ENCODE assay signal across 9 cellular contexts in the genomic region with DNA sequence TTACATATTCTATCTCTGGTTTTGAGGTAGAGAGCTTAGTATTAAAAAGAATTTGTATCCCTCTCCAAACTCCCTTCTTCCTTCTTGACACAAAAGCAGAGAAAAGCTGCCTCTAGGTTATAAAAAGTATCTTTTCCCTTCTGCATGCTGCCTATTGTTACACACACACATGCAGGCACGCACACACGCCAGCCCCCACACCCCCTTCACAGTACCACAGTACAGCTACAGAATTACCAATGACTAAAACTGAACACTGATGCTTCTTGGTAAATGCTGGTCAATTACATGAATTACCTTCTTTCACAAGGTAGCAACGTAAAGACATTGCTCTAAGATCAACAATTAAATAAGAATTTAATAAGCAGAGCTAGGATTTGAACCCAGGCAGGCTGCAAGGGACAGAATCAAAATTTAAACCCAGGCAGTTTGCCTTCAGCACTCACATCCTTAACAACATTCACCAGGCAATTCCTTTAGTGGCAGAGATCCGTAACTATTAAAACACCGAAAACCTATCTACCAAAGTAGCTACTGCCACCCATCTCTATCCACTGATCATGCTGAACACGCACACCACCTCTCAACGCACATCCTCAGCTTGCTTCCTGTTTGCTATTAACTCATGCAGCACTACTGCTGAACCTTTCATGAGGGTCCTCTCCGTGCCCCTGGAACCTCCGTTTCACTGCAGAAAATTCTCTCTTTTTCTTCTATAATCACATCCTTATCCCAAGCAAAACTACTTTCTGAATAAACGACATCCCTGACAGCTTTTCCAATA. TPM values are rescaled to one million over a fixed set of nuclear protein-coding genes. Genes with fewer than 3 reads are reported as not detected.
DNase-seq lines count a peak whose midpoint lies in the region; ATAC-seq and TF ChIP-seq lines count a peak whose summit lies in the region.
"Had no signal": no experiment of that assay in that cellular context is flagged by ENCODE, and none has a peak within 500 bp of the region (broad histone marks: within the 10 kb centered on the region; RNA-seq: fewer than 3 reads in every experiment).

No MANE protein-coding gene starts in this region.

- H3K36me3 Mint-ChIP-seq in activated CD8-positive, alpha-beta memory T cell treated with anti-CD3 and anti-CD28 coated beads, Interleukin-2, amount 10 ng/mL, durations not matched to agents 7 days and 5 days = peaks cover 38% of the 10 kb centered on the region
- peaks cover 49% of the 10 kb centered on the region for H3K36me3 Mint-ChIP-seq in WTC11

- peak overlapping the region; percentile 26 for H3K4me3 Mint-ChIP-seq in activated CD8-positive, alpha-beta memory T cell treated with anti-CD3 and anti-CD28 coated beads, Interleukin-2, amount 10 ng/mL, durations not matched to agents 7 days and 5 days
- H3K4me3 Mint-ChIP-seq in WTC11 = no peak overlapping the region

- no peaks in the 10 kb centered on the region for H3K9me3 Mint-ChIP-seq in activated CD8-positive, alpha-beta memory T cell treated with anti-CD3 and anti-CD28 coated beads, Interleukin-2, amount 10 ng/mL, durations not matched to agents 7 days and 5 days (ENCODE audit: low read depth)
- no peaks in the 10 kb centered on the region for H3K9me3 Mint-ChIP-seq in WTC11

- peaks cover 68% of the 10 kb centered on the region for H3K4me1 Mint-ChIP-seq in activated CD8-positive, alpha-beta memory T cell treated with anti-CD3 and anti-CD28 coated beads, Interleukin-2, amount 10 ng/mL, durations not matched to agents 7 days and 5 days
- H3K4me1 Mint-ChIP-seq in WTC11 = peaks cover 38% of the 10 kb centered on the region

- H3K27ac Mint-ChIP-seq in activated CD8-positive, alpha-beta memory T cell treated with anti-CD3 and anti-CD28 coated beads, Interleukin-2, amount 10 ng/mL, durations not matched to agents 7 days and 5 days = peak overlapping the region; percentile 84
- peak overlapping the region; percentile 85 for H3K27ac Mint-ChIP-seq in WTC11

- DNase-seq in activated CD8-positive, alpha-beta memory T cell treated with anti-CD3 and anti-CD28 coated beads, Interleukin-2, amount 10 ng/mL, durations not matched to agents 7 days and 5 days = peak; percentile 62
- no peak for DNase-seq in activated CD8-positive, alpha-beta memory T cell treated with anti-CD3 and anti-CD28 coated beads for 24 hours
- DNase-seq in WTC11 (ENCODE audit: low spot score) (no peak), fibroblast of pulmonary artery (ENCODE audit: low read depth) (peak; percentile 17), 8988T (no peak)
- peak; percentile 31 for DNase-seq in stimulated activated naive CD4-positive, alpha-beta T cell treated with Interleukin-2 at 50 U/mL for 16 hours (lab: John Stamatoyannopoulos, UW)
- DNase-seq: amniotic stem cell had no signal

- POLR2A ChIA-PET in WTC11 (lab: Charles Lee) = interaction anchor here (0.6 kb wide), 1 partner anchor 31 kb away, joined by 3 read pairs; no protein-coding TSS in a partner anchor

- TF ChIP-seq CTCF in WTC11 (IDR thresholded peaks at IDR 0.05) (no peak), fibroblast of pulmonary artery (IDR thresholded peaks at IDR 0.05; ENCODE audit: low read length, missing control alignments) (no peak)

- CTCF ChIA-PET in activated CD8-positive, alpha-beta memory T cell treated with anti-CD3 and anti-CD28 coated beads, Interleukin-2, amount 10 ng/mL, durations not matched to agents 7 days and 5 days (lab: Charles Lee) = interaction anchor here (0.6 to 2.5 kb wide), 22 partner anchors 10 to 286 kb away, joined by 3 to 31 read pairs (median 4); a partner anchor contains a TSS
- CTCF ChIA-PET in WTC11 (lab: Charles Lee) = interaction anchor here (0.9 kb wide), 1 partner anchor 30 kb away, joined by 3 read pairs; no protein-coding TSS in a partner anchor

- peak; percentile 73 for ATAC-seq in activated CD8-positive, alpha-beta memory T cell treated with anti-CD3 and anti-CD28 coated beads, Interleukin-2, amount 10 ng/mL, durations not matched to agents 7 days and 5 days
- no peak for ATAC-seq in WTC11
- ATAC-seq in GM18867 (IDR thresholded peaks at IDR 0.05; ENCODE audit: unreplicated experiment) = no peak
- no peak for ATAC-seq in GM19463 (IDR thresholded peaks at IDR 0.05; ENCODE audit: unreplicated experiment)

- no peak overlapping the region for H3K4me3 ChIP-seq in fibroblast of pulmonary artery (replicated peaks; ENCODE audit: low read depth, low read length)

- no peaks in the 10 kb centered on the region for H3K27me3 Mint-ChIP-seq in activated CD8-positive, alpha-beta memory T cell treated with anti-CD3 and anti-CD28 coated beads, Interleukin-2, amount 10 ng/mL, durations not matched to agents 7 days and 5 days
- H3K27me3 Mint-ChIP-seq in WTC11 (ENCODE audit: low read depth) = no peaks in the 10 kb centered on the region

TF ChIP-seq in WTC11, 78 proteins besides CTCF, POLR2A, EP300 and RAD21:
- TF ChIP-seq GTF2I (CRISPR knock-in tag; conservative IDR thresholded peaks at IDR 0.05) (no peak), KAT7 (CRISPR knock-in tag; IDR thresholded peaks at IDR 0.05; ENCODE audit: borderline replicate concordance) (no peak), SMAD4 (CRISPR knock-in tag; IDR thresholded peaks at IDR 0.05) (no peak), ESRRA (CRISPR knock-in tag; IDR thresholded peaks at IDR 0.05; ENCODE audit: borderline replicate concordance) (no peak), ZNF317 (CRISPR knock-in tag; IDR thresholded peaks at IDR 0.05; ENCODE audit: borderline replicate concordance, low read depth) (no peak), ETV6 (CRISPR knock-in tag; IDR thresholded peaks at IDR 0.05) (no peak), ZNF423 (CRISPR knock-in tag; IDR thresholded peaks at IDR 0.05) (no peak), ZNF138 (CRISPR knock-in tag; conservative IDR thresholded peaks at IDR 0.05) (no peak), FOXP1 (CRISPR knock-in tag; IDR thresholded peaks at IDR 0.05; ENCODE audit: borderline replicate concordance) (no peak), MYBL2 (CRISPR knock-in tag; IDR thresholded peaks at IDR 0.05) (no peak), GABPB1 (CRISPR knock-in tag; IDR thresholded peaks at IDR 0.05) (no peak), IRF2 (CRISPR knock-in tag; IDR thresholded peaks at IDR 0.05; ENCODE audit: borderline replicate concordance, low read depth) (no peak), ZNF396 (CRISPR knock-in tag; IDR thresholded peaks at IDR 0.05; ENCODE audit: borderline replicate concordance) (no peak)
- TF ChIP-seq, protein P1, sequence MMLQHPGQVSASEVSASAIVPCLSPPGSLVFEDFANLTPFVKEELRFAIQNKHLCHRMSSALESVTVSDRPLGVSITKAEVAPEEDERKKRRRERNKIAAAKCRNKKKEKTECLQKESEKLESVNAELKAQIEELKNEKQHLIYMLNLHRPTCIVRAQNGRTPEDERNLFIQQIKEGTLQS (CRISPR knock-in tag; conservative IDR thresholded peaks at IDR 0.05) = no peak
- TF ChIP-seq, protein P2, sequence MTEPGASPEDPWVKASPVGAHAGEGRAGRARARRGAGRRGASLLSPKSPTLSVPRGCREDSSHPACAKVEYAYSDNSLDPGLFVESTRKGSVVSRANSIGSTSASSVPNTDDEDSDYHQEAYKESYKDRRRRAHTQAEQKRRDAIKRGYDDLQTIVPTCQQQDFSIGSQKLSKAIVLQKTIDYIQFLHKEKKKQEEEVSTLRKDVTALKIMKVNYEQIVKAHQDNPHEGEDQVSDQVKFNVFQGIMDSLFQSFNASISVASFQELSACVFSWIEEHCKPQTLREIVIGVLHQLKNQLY (CRISPR knock-in tag; IDR thresholded peaks at IDR 0.05) = no peak
- TF ChIP-seq, protein P3, sequence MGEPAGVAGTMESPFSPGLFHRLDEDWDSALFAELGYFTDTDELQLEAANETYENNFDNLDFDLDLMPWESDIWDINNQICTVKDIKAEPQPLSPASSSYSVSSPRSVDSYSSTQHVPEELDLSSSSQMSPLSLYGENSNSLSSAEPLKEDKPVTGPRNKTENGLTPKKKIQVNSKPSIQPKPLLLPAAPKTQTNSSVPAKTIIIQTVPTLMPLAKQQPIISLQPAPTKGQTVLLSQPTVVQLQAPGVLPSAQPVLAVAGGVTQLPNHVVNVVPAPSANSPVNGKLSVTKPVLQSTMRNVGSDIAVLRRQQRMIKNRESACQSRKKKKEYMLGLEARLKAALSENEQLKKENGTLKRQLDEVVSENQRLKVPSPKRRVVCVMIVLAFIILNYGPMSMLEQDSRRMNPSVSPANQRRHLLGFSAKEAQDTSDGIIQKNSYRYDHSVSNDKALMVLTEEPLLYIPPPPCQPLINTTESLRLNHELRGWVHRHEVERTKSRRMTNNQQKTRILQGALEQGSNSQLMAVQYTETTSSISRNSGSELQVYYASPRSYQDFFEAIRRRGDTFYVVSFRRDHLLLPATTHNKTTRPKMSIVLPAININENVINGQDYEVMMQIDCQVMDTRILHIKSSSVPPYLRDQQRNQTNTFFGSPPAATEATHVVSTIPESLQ (CRISPR knock-in tag; IDR thresholded peaks at IDR 0.05) = no peak
- TF ChIP-seq, protein P4, sequence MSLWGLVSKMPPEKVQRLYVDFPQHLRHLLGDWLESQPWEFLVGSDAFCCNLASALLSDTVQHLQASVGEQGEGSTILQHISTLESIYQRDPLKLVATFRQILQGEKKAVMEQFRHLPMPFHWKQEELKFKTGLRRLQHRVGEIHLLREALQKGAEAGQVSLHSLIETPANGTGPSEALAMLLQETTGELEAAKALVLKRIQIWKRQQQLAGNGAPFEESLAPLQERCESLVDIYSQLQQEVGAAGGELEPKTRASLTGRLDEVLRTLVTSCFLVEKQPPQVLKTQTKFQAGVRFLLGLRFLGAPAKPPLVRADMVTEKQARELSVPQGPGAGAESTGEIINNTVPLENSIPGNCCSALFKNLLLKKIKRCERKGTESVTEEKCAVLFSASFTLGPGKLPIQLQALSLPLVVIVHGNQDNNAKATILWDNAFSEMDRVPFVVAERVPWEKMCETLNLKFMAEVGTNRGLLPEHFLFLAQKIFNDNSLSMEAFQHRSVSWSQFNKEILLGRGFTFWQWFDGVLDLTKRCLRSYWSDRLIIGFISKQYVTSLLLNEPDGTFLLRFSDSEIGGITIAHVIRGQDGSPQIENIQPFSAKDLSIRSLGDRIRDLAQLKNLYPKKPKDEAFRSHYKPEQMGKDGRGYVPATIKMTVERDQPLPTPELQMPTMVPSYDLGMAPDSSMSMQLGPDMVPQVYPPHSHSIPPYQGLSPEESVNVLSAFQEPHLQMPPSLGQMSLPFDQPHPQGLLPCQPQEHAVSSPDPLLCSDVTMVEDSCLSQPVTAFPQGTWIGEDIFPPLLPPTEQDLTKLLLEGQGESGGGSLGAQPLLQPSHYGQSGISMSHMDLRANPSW (CRISPR knock-in tag; conservative IDR thresholded peaks at IDR 0.05; ENCODE audit: low read depth) = no peak
TF ChIP-seq in WTC11: peak in this region for 0.

RNA-seq across cellular contexts. Expression of a gene that starts 37.8 kb away (rescaled TPM):
- total RNA-seq in activated CD8-positive, alpha-beta memory T cell treated with anti-CD3 and anti-CD28 coated beads, Interleukin-2, amount 10 ng/mL, durations not matched to agents 7 days and 5 days = 100 to 1,000 TPM; 341 to 452 TPM
- 1,033 to 1,180 TPM (median 1,148 TPM) in 3 replicates for total RNA-seq in WTC11 (2021)

Comparison
In these comparisons a context has a peak if more than half of its experiments do, and no peak if none do; other contexts are left out.
1. DNase-seq: peak in activated CD8-positive, alpha-beta memory T cell treated with anti-CD3 and anti-CD28 coated beads, Interleukin-2, amount 10 ng/mL, durations not matched to agents 7 days and 5 days (single experiment), fibroblast of pulmonary artery (single experiment) and stimulated activated naive CD4-positive, alpha-beta T cell treated with Interleukin-2 at 50 U/mL for 16 hours (single experiment); none in activated CD8-positive, alpha-beta memory T cell treated with anti-CD3 and anti-CD28 coated beads for 24 hours (single experiment), WTC11 (single experiment) and 8988T (single experiment).